ENCODE assay signal across 8 cellular contexts in the genomic region with DNA sequence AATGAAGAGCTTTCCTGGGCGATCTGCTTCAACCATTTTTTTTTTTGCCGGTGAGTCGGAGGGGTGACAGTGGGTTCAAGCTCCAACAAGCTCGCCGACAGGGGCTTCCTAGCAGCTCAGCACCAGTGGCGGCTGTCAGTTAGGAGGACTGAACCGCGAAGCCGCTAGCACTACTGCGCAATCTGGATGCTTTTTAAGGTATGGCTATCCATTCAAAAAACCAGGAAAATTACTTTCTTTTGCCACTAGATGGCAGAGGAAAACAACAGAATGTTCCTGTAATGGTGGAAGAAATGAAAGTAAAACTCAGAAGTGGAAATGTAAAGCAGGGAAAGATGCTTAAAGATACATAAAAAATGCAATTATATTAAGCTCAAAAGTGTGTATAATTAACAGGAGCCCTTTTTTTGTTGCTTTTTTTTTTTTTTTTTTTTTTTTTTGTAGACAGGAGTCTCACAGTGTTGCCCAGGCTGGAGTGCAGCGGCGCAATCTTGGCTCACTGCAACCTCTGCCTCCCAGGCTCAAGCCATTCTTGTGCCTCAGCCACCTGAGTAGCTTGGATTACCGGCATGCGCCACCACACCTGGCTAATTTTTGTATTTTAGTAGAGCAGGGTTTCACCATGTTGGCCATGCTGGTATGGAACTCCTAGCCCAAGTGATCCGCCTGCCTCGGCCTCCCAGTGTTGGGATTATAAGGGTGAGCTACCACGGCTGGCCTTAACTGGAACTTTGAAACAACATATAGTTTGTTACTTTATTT. TPM values are rescaled to one million over a fixed set of nuclear protein-coding genes. Genes with fewer than 3 reads are reported as not detected.
DNase-seq lines count a peak whose midpoint lies in the region; ATAC-seq and TF ChIP-seq lines count a peak whose summit lies in the region.

No MANE protein-coding gene starts in this region.

- peaks cover 40% of the 10 kb centered on the region for H4K20me1 ChIP-seq in GM23338 (replicated peaks; ENCODE audit: insufficient read depth)

- H3K9me3 ChIP-seq in Caco-2: no peaks in the 10 kb centered on the region

- peak; percentile 74 for ATAC-seq in GM23338
- no peak for ATAC-seq in GM18520 (IDR thresholded peaks at IDR 0.05; ENCODE audit: unreplicated experiment)

- H3K27me3 ChIP-seq in Caco-2 (replicated peaks; ENCODE audit: control insufficient read depth, insufficient read depth, low read length) (no peaks in the 10 kb centered on the region), GM23338 (ENCODE audit: insufficient read depth) (no peaks in the 10 kb centered on the region)

- H3K4me1 Mint-ChIP-seq in Caco-2 (ENCODE audit: low read depth, unreplicated experiment): no peaks in the 10 kb centered on the region
- peaks cover 18% of the 10 kb centered on the region for H3K4me1 Mint-ChIP-seq in GM23338
- peaks cover 86% of the 10 kb centered on the region for H3K4me1 Mint-ChIP-seq in activated T-helper 1 cell treated with anti-CD3 and anti-CD28 coated beads, Interleukin-12 subunit alpha, Interleukin-12 subunit beta, Interleukin-2, Interleukin-4 antibody, amounts not matched to agents 30 ng/mL and 10 ng/mL and 1 ng/mL, durations not matched to agents 14 hours and 24 hours and 36 hours (ENCODE audit: low read depth)

- no peak overlapping the region for H3K4me3 Mint-ChIP-seq in Caco-2 (ENCODE audit: unreplicated experiment)
- H3K4me3 Mint-ChIP-seq in GM23338: no peak overlapping the region
- H3K4me3 Mint-ChIP-seq in activated T-helper 1 cell treated with anti-CD3 and anti-CD28 coated beads, Interleukin-12 subunit alpha, Interleukin-12 subunit beta, Interleukin-2, Interleukin-4 antibody, amounts not matched to agents 30 ng/mL and 10 ng/mL and 1 ng/mL, durations not matched to agents 14 hours and 24 hours and 36 hours: peak overlapping the region; percentile 31

- H3K4me1 ChIP-seq in Caco-2 (no peaks in the 10 kb centered on the region), GM23338 (ENCODE audit: insufficient read depth) (peaks cover 13% of the 10 kb centered on the region)

- H3K9me3 Mint-ChIP-seq in Caco-2 (ENCODE audit: unreplicated experiment) (no peaks in the 10 kb centered on the region), GM23338 (no peaks in the 10 kb centered on the region; the same call in 1 of the 3 replicates)
- no peaks in the 10 kb centered on the region for H3K9me3 Mint-ChIP-seq in activated T-helper 1 cell treated with anti-CD3 and anti-CD28 coated beads, Interleukin-12 subunit alpha, Interleukin-12 subunit beta, Interleukin-2, Interleukin-4 antibody, amounts not matched to agents 30 ng/mL and 10 ng/mL and 1 ng/mL, durations not matched to agents 14 hours and 24 hours and 36 hours

- CTCF ChIA-PET in Caco-2 (lab: Charles Lee): no interaction called here

- H3F3A ChIP-seq in GM23338 (replicated peaks; ENCODE audit: low read depth): no peaks in the 10 kb centered on the region

- H3K27ac Mint-ChIP-seq in Caco-2 (ENCODE audit: unreplicated experiment) (no peak overlapping the region), GM23338 (0 out of 2 replicates have a peak overlapping the region, but pooled peaks have one; percentile 20)
- H3K27ac Mint-ChIP-seq in activated T-helper 1 cell treated with anti-CD3 and anti-CD28 coated beads, Interleukin-12 subunit alpha, Interleukin-12 subunit beta, Interleukin-2, Interleukin-4 antibody, amounts not matched to agents 30 ng/mL and 10 ng/mL and 1 ng/mL, durations not matched to agents 14 hours and 24 hours and 36 hours: peak overlapping the region; percentile 45

- BruUV-seq in Caco-2 (replicated peaks; lab: Mats Ljungman, UMichigan): no TSS peak

- H3K36me3 Mint-ChIP-seq in Caco-2 (ENCODE audit: insufficient read depth, unreplicated experiment) (peaks cover 15% of the 10 kb centered on the region), GM23338 (ENCODE audit: low read depth) (peaks cover 50% of the 10 kb centered on the region)
- H3K36me3 Mint-ChIP-seq in activated T-helper 1 cell treated with anti-CD3 and anti-CD28 coated beads, Interleukin-12 subunit alpha, Interleukin-12 subunit beta, Interleukin-2, Interleukin-4 antibody, amounts not matched to agents 30 ng/mL and 10 ng/mL and 1 ng/mL, durations not matched to agents 14 hours and 24 hours and 36 hours (ENCODE audit: low read depth): peaks cover 63% of the 10 kb centered on the region

- POLR2A ChIA-PET in Caco-2 (lab: Charles Lee): interaction anchor here (1.1 kb wide), 1 partner anchor 12 kb away, joined by 3 read pairs; no protein-coding TSS in a partner anchor

- no peaks in the 10 kb centered on the region for H3K9me2 ChIP-seq in GM23338 (ENCODE audit: insufficient read depth)

- no peaks in the 10 kb centered on the region for H3K27me3 Mint-ChIP-seq in Caco-2 (ENCODE audit: insufficient read depth, unreplicated experiment)
- peaks cover 4% of the 10 kb centered on the region for H3K27me3 Mint-ChIP-seq in GM23338 (ENCODE audit: insufficient read depth, low read depth, poor library complexity)
- no peaks in the 10 kb centered on the region for H3K27me3 Mint-ChIP-seq in activated T-helper 1 cell treated with anti-CD3 and anti-CD28 coated beads, Interleukin-12 subunit alpha, Interleukin-12 subunit beta, Interleukin-2, Interleukin-4 antibody, amounts not matched to agents 30 ng/mL and 10 ng/mL and 1 ng/mL, durations not matched to agents 14 hours and 24 hours and 36 hours (ENCODE audit: insufficient read depth)

- H3K79me2 ChIP-seq in GM23338 (replicated peaks; ENCODE audit: insufficient read depth): peaks cover 95% of the 10 kb centered on the region

- no peak overlapping the region for H2AFZ ChIP-seq in GM23338

- peak overlapping the region; percentile 16; the same call in 1 of the 2 replicates for H3K27ac ChIP-seq in GM23338 (ENCODE audit: low read depth)

- intact Hi-C loops in Caco-2 (cut with micrococcal nuclease; ENCODE audit: unreplicated experiment): no loop called here
- intact Hi-C loops in activated T-helper 1 cell treated with anti-CD3 and anti-CD28 coated beads, Interleukin-12 subunit alpha, Interleukin-12 subunit beta, Interleukin-2, Interleukin-4 antibody, amounts not matched to agents 30 ng/mL and 10 ng/mL and 1 ng/mL, durations not matched to agents 14 hours and 24 hours and 36 hours (cut with micrococcal nuclease): loop anchor here (1.0 to 2.0 kb wide), 4 partner anchors 8 to 561 kb away; partner anchors contain the start of genes GBP4, KYAT3 and RBMXL1

- no peak overlapping the region for H3K4me2 ChIP-seq in GM23338

- TF ChIP-seq CTCF in Caco-2 (IDR thresholded peaks at IDR 0.05; ENCODE audit: insufficient read depth in 1 of 2, low read depth in 1 of 2, low read length in 1 of 2, severe bottlenecking in 1 of 2, unreplicated experiment in 1 of 2) (peak; percentile 27), GM23338 (conservative IDR thresholded peaks at IDR 0.05; ENCODE audit: low read depth in 2 of 2) (peak; percentile 56 to 81), foreskin fibroblast (IDR thresholded peaks at IDR 0.05; ENCODE audit: low read depth, low read length) (peak; percentile 54)

- peak in 1 of 2 experiments; percentile 31 for DNase-seq in Caco-2
- DNase-seq in GM23338 (ENCODE audit: low spot score): peak; percentile 82
- DNase-seq in NCI-H345 treated with DMSO at 0.1 percent for 48 hours (lab: John Stamatoyannopoulos, UW; ENCODE audit: unreplicated experiment): peak; percentile 29
- no peak for DNase-seq in activated T-helper 1 cell treated with anti-CD3 and anti-CD28 coated beads, Interleukin-12 subunit alpha, Interleukin-12 subunit beta, Interleukin-2, Interleukin-4 antibody, amounts not matched to agents 30 ng/mL and 10 ng/mL and 1 ng/mL, durations not matched to agents 14 hours and 24 hours and 36 hours (ENCODE audit: low spot score)
- DNase-seq in foreskin fibroblast: peak; percentile 32 to 69
- DNase-seq in pons (ENCODE audit: low spot score): peak; percentile 90
- DNase-seq in hepatic stellate cell (ENCODE audit: low spot score): no peak

- H3K36me3 ChIP-seq in Caco-2 (ENCODE audit: control insufficient read depth, insufficient read depth, low read length) (no peaks in the 10 kb centered on the region), GM23338 (ENCODE audit: insufficient read depth) (peaks cover 18% of the 10 kb centered on the region; the same call in 1 of the 2 replicates)

- H3K4me3 ChIP-seq in Caco-2 (ENCODE audit: low read depth, low read length) (no peak overlapping the region), GM23338 (no peak overlapping the region), foreskin fibroblast (ENCODE audit: low read depth in 1 of 2, low read length in 2 of 2) (peak overlapping the region in 1 of 2 donors; percentile 28)

TF ChIP-seq in GM23338, 12 proteins besides CTCF, POLR2A, EP300 and RAD21 (continues in another document):
- TF ChIP-seq CREB1 (CRISPR knock-in tag; IDR thresholded peaks at IDR 0.05; ENCODE audit: low read depth) (no peak), STAT1 (IDR thresholded peaks at IDR 0.05; ENCODE audit: unreplicated experiment) (no peak)

RNA-seq across cellular contexts. Expression of gene KYAT3, which starts 8.5 kb away (rescaled TPM):
- 12.1 and 13.8 TPM in 2 replicates for total RNA-seq in Caco-2 (2022)
- 49.3 and 49.9 TPM in 2 replicates for total RNA-seq in GM23338 (2014; rRNA removed; shearing (Covaris generic))
- 30.2 and 38.0 TPM in 2 replicates for polyA plus RNA-seq in GM23338 (2016; fragmentation: Nextera tagmentation; extraction: Ambion mirVana)
- 28.5 and 32.5 TPM in 2 replicates for total RNA-seq in activated T-helper 1 cell treated with anti-CD3 and anti-CD28 coated beads, Interleukin-12 subunit alpha, Interleukin-12 subunit beta, Interleukin-2, Interleukin-4 antibody, amounts not matched to agents 30 ng/mL and 10 ng/mL and 1 ng/mL, durations not matched to agents 14 hours and 24 hours and 36 hours

RNA-seq across cellular contexts. Expression of gene RBMXL1, which starts 8.5 kb away (rescaled TPM):
- 7.7 and 9.7 TPM in 2 replicates for total RNA-seq in Caco-2 (2022)
- 27.0 and 32.7 TPM in 2 replicates for total RNA-seq in GM23338 (2014; rRNA removed; shearing (Covaris generic))
- 22.0 and 25.4 TPM in 2 replicates for polyA plus RNA-seq in GM23338 (2016; fragmentation: Nextera tagmentation; extraction: Ambion mirVana)
- total RNA-seq in activated T-helper 1 cell treated with anti-CD3 and anti-CD28 coated beads, Interleukin-12 subunit alpha, Interleukin-12 subunit beta, Interleukin-2, Interleukin-4 antibody, amounts not matched to agents 30 ng/mL and 10 ng/mL and 1 ng/mL, durations not matched to agents 14 hours and 24 hours and 36 hours: 35.8 and 38.9 TPM in 2 replicates

RNA-seq across cellular contexts. Expression of gene GBP3, which starts 38.7 kb away (rescaled TPM):
- 0.48 and 0.91 TPM in 2 replicates for total RNA-seq in Caco-2 (2022)
- not detected in 2 replicates for total RNA-seq in GM23338 (2014; rRNA removed; shearing (Covaris generic))
- polyA plus RNA-seq in GM23338 (2016; fragmentation: Nextera tagmentation; extraction: Ambion mirVana): 0.13 TPM in 1 of 2 replicates, not detected in the other
- total RNA-seq in activated T-helper 1 cell treated with anti-CD3 and anti-CD28 coated beads, Interleukin-12 subunit alpha, Interleukin-12 subunit beta, Interleukin-2, Interleukin-4 antibody, amounts not matched to agents 30 ng/mL and 10 ng/mL and 1 ng/mL, durations not matched to agents 14 hours and 24 hours and 36 hours: 12.0 and 14.5 TPM in 2 replicates

Comparison
In these comparisons a context has a peak if more than half of its experiments do, and no peak if none do; other contexts are left out.
1. DNase-seq: peak in GM23338 (single experiment), NCI-H345 treated with DMSO at 0.1 percent for 48 hours (single experiment), foreskin fibroblast (2 of 2) and pons (single experiment); none in activated T-helper 1 cell treated with anti-CD3 and anti-CD28 coated beads, Interleukin-12 subunit alpha, Interleukin-12 subunit beta, Interleukin-2, Interleukin-4 antibody, amounts not matched to agents 30 ng/mL and 10 ng/mL and 1 ng/mL, durations not matched to agents 14 hours and 24 hours and 36 hours (single experiment) and hepatic stellate cell (single experiment).
2. Peak in every context shown above with its lines, with median percentiles within 50 percentile points of each other: CTCF ChIP-seq.